Comparison of ENCODE assay signal across 26 cellular contexts in genomic region chr18:3409811-3410210, GRCh38.
"Had no signal": no experiment of that assay in that cellular context is flagged by ENCODE, and none has a peak within 500 bp of the region (broad histone marks: within the 10 kb centered on the region; RNA-seq: fewer than 3 reads in every experiment).

No MANE protein-coding gene starts in this region.

- H3K9me3 ChIP-seq: pancreas, prostate gland had no signal

- H3K4me3 ChIP-seq: pancreas, prostate gland, tibial nerve had no signal

- H3K27ac ChIP-seq: pancreas, prostate gland, tibial nerve, VCaP had no signal

- H3K36me3 ChIP-seq: pancreas, prostate gland, tibial nerve had no signal

- ATAC-seq: activated naive CD8-positive, alpha-beta T cell treated with anti-CD3 and anti-CD28 coated beads, Interleukin-2, amount 50 U/mL, for 24 hours; left colon; pancreas had no signal

- H3K27me3 ChIP-seq: pancreas had no signal

- H3K4me1 ChIP-seq: pancreas, prostate gland had no signal

- FAIRE-seq: kidney, pancreas, TTC549 had no signal

- DNase-seq: activated CD4-positive, alpha-beta T cell treated with anti-CD3 and anti-CD28 coated beads for 4 hours; activated CD4-positive, alpha-beta T cell treated with anti-CD3 and anti-CD28 coated beads, Interleukin-2, amount 50 U/mL, for 4 hours; activated CD8-positive, alpha-beta memory T cell treated with anti-CD3 and anti-CD28 coated beads, Interleukin-2, amount 50 U/mL, for 4 hours; activated effector memory CD4-positive, alpha-beta T cell treated with anti-CD3 and anti-CD28 coated beads, Interleukin-2, amount 50 U/mL, for 16 hours; activated naive CD4-positive, alpha-beta T cell treated with anti-CD3 and anti-CD28 coated beads for 36 hours; activated naive CD8-positive, alpha-beta T cell treated with anti-CD3 and anti-CD28 coated beads, Interleukin-2, amount 50 U/mL, for 24 hours; activated T-cell treated with anti-CD3 and anti-CD28 coated beads, Interleukin-2, amount 50 U/mL, for 1 hour; amygdala; caudate nucleus; endodermal cell; head of caudate nucleus; hypothalamus; immature natural killer cell; kidney; left colon; naive B cell; nephron progenitor cell; nucleus accumbens; pancreas; stimulated activated CD4-positive, alpha-beta T cell treated with anti-CD3 and anti-CD28 coated beads, Interleukin-15, amount 100 ng/mL, for 24 hours; stimulated activated naive CD4-positive, alpha-beta T cell treated with Interleukin-2 at 50 U/mL for 16 hours; T-helper 9 cell had no signal
